Comparison of ENCODE assay signal across 1 cellular context in the genomic region with DNA sequence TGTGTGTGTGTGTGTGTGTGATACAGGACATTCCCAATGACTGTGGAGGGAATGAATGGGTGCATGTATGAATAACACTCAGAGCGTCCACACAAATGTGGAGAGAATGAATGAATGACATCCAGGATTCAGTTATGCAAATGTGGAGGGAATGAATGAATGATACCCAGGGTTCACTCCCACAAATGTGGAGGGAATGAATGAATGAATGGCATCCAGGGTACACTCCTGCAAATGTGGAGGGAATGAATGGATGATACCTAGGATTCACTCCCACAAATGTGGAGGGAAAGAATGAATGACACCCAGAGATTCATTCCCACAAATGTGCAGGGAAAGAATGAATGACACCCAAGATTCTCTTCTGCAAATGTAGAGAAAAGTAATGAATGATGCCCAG.
TF ChIP-seq lines count a peak whose summit lies in the region.

No MANE protein-coding gene starts in this region.

TF ChIP-seq in K562, 482 proteins besides CTCF, POLR2A, EP300 and RAD21:
- TF ChIP-seq ZNF24 (IDR thresholded peaks at IDR 0.05) = peak; percentile 62
- TF ChIP-seq, protein P1, sequence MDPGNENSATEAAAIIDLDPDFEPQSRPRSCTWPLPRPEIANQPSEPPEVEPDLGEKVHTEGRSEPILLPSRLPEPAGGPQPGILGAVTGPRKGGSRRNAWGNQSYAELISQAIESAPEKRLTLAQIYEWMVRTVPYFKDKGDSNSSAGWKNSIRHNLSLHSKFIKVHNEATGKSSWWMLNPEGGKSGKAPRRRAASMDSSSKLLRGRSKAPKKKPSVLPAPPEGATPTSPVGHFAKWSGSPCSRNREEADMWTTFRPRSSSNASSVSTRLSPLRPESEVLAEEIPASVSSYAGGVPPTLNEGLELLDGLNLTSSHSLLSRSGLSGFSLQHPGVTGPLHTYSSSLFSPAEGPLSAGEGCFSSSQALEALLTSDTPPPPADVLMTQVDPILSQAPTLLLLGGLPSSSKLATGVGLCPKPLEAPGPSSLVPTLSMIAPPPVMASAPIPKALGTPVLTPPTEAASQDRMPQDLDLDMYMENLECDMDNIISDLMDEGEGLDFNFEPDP (CRISPR knock-in tag; IDR thresholded peaks at IDR 0.05) = no peak
